ENCODE assay signal across 3 cellular contexts in the genomic region with DNA sequence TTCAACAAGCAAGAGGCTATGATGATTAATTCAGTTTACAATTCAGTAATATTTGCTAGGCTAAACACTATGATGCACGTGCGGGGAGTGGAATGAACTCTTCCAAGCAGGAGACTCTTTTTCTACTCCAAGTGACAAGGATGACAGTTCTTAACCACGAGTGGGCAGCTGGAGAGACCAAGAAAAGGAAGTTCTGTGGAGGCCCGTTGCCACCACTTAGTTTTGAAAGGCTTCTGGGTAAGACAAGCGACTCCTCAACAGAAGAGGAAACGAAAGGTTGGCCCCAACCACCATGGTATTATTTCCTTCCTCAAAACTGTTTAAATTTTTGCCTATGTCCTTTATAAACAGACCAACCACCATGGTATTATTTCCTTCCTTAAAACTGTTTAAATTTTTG.
A peak's percentile ranks its signal among the peaks of the same experiment; 100 is the strongest.
TF ChIP-seq lines count a peak whose summit lies in the region.

No MANE protein-coding gene starts in this region.

TF ChIP-seq in SK-N-SH, 30 proteins besides CTCF, POLR2A, EP300 and RAD21:
- TF ChIP-seq TAF1 (IDR thresholded peaks at IDR 0.05; ENCODE audit: borderline replicate concordance, low read depth, low read length), result no peak
- no peak for TF ChIP-seq YY1 (IDR thresholded peaks at IDR 0.05; ENCODE audit: low read depth)
- no peak for TF ChIP-seq MXI1 (IDR thresholded peaks at IDR 0.05; ENCODE audit: low read depth, low read length)
- TF ChIP-seq FOXM1 (IDR thresholded peaks at IDR 0.05; ENCODE audit: low read depth), result no peak
- TF ChIP-seq TCF12 (IDR thresholded peaks at IDR 0.05), result no peak
- TF ChIP-seq EZH2phosphoT487 (IDR thresholded peaks at IDR 0.05; ENCODE audit: borderline replicate concordance, low read depth), result no peak
- TF ChIP-seq, protein P1, sequence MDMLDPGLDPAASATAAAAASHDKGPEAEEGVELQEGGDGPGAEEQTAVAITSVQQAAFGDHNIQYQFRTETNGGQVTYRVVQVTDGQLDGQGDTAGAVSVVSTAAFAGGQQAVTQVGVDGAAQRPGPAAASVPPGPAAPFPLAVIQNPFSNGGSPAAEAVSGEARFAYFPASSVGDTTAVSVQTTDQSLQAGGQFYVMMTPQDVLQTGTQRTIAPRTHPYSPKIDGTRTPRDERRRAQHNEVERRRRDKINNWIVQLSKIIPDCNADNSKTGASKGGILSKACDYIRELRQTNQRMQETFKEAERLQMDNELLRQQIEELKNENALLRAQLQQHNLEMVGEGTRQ (IDR thresholded peaks at IDR 0.05; ENCODE audit: borderline replicate concordance, low read depth, low read length), result no peak
- no peak for TF ChIP-seq FOXJ3 (CRISPR knock-in tag; IDR thresholded peaks at IDR 0.05)
- TF ChIP-seq, protein P2, sequence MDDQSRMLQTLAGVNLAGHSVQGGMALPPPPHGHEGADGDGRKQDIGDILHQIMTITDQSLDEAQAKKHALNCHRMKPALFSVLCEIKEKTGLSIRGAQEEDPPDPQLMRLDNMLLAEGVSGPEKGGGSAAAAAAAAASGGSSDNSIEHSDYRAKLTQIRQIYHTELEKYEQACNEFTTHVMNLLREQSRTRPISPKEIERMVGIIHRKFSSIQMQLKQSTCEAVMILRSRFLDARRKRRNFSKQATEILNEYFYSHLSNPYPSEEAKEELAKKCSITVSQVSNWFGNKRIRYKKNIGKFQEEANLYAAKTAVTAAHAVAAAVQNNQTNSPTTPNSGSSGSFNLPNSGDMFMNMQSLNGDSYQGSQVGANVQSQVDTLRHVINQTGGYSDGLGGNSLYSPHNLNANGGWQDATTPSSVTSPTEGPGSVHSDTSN (IDR thresholded peaks at IDR 0.05), result no peak
- TF ChIP-seq CHD2 (IDR thresholded peaks at IDR 0.05; ENCODE audit: low read length, partially characterized antibody), result no peak
- no peak for TF ChIP-seq ELF1 (IDR thresholded peaks at IDR 0.05)
- TF ChIP-seq, protein P3, sequence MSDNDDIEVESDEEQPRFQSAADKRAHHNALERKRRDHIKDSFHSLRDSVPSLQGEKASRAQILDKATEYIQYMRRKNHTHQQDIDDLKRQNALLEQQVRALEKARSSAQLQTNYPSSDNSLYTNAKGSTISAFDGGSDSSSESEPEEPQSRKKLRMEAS (IDR thresholded peaks at IDR 0.05; ENCODE audit: low read depth), result no peak
- TF ChIP-seq SMC3 (IDR thresholded peaks at IDR 0.05; ENCODE audit: low read depth, low read length), result no peak
- no peak for TF ChIP-seq FOSL2 (IDR thresholded peaks at IDR 0.05; ENCODE audit: borderline replicate concordance, low read depth)
- TF ChIP-seq RCOR1 (IDR thresholded peaks at IDR 0.05; ENCODE audit: low read length), result no peak
- no peak for TF ChIP-seq POLR2AphosphoS5 (IDR thresholded peaks at IDR 0.05; ENCODE audit: low read depth, low read length)
- TF ChIP-seq, protein P4, sequence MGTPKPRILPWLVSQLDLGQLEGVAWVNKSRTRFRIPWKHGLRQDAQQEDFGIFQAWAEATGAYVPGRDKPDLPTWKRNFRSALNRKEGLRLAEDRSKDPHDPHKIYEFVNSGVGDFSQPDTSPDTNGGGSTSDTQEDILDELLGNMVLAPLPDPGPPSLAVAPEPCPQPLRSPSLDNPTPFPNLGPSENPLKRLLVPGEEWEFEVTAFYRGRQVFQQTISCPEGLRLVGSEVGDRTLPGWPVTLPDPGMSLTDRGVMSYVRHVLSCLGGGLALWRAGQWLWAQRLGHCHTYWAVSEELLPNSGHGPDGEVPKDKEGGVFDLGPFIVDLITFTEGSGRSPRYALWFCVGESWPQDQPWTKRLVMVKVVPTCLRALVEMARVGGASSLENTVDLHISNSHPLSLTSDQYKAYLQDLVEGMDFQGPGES (IDR thresholded peaks at IDR 0.05; ENCODE audit: low read depth, low read length), result no peak
- TF ChIP-seq GABPA (IDR thresholded peaks at IDR 0.05; ENCODE audit: low read depth), result no peak

TF ChIP-seq in SK-N-SH treated with all-trans-retinoic acid at 6 μM for 48 hours, 23 proteins besides CTCF, POLR2A, EP300 and RAD21 (continues in another document):
- TF ChIP-seq OSR1 (CRISPR knock-in tag; IDR thresholded peaks at IDR 0.05), result no peak
- TF ChIP-seq ZNF70 (CRISPR knock-in tag; IDR thresholded peaks at IDR 0.05), result no peak
- no peak for TF ChIP-seq ZNF8 (CRISPR knock-in tag; IDR thresholded peaks at IDR 0.05)
- no peak for TF ChIP-seq ZFP30 (CRISPR knock-in tag; IDR thresholded peaks at IDR 0.05)
- TF ChIP-seq, protein P5, sequence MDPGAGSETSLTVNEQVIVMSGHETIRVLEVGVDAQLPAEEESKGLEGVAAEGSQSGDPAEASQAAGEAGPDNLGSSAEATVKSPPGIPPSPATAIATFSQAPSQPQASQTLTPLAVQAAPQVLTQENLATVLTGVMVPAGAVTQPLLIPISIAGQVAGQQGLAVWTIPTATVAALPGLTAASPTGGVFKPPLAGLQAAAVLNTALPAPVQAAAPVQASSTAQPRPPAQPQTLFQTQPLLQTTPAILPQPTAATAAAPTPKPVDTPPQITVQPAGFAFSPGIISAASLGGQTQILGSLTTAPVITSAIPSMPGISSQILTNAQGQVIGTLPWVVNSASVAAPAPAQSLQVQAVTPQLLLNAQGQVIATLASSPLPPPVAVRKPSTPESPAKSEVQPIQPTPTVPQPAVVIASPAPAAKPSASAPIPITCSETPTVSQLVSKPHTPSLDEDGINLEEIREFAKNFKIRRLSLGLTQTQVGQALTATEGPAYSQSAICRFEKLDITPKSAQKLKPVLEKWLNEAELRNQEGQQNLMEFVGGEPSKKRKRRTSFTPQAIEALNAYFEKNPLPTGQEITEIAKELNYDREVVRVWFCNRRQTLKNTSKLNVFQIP (CRISPR knock-in tag; IDR thresholded peaks at IDR 0.05; ENCODE audit: borderline replicate concordance, low read depth), result no peak
- no peak for TF ChIP-seq ARNTL (CRISPR knock-in tag; IDR thresholded peaks at IDR 0.05; ENCODE audit: borderline replicate concordance, low read depth)
- TF ChIP-seq, protein P6, sequence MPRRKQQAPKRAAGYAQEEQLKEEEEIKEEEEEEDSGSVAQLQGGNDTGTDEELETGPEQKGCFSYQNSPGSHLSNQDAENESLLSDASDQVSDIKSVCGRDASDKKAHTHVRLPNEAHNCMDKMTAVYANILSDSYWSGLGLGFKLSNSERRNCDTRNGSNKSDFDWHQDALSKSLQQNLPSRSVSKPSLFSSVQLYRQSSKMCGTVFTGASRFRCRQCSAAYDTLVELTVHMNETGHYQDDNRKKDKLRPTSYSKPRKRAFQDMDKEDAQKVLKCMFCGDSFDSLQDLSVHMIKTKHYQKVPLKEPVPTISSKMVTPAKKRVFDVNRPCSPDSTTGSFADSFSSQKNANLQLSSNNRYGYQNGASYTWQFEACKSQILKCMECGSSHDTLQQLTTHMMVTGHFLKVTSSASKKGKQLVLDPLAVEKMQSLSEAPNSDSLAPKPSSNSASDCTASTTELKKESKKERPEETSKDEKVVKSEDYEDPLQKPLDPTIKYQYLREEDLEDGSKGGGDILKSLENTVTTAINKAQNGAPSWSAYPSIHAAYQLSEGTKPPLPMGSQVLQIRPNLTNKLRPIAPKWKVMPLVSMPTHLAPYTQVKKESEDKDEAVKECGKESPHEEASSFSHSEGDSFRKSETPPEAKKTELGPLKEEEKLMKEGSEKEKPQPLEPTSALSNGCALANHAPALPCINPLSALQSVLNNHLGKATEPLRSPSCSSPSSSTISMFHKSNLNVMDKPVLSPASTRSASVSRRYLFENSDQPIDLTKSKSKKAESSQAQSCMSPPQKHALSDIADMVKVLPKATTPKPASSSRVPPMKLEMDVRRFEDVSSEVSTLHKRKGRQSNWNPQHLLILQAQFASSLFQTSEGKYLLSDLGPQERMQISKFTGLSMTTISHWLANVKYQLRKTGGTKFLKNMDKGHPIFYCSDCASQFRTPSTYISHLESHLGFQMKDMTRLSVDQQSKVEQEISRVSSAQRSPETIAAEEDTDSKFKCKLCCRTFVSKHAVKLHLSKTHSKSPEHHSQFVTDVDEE (CRISPR knock-in tag; IDR thresholded peaks at IDR 0.05), result no peak
- no peak for TF ChIP-seq ESRRG (CRISPR knock-in tag; IDR thresholded peaks at IDR 0.05)
- TF ChIP-seq GLIS3 (CRISPR knock-in tag; IDR thresholded peaks at IDR 0.05), result no peak
- TF ChIP-seq PPARA (CRISPR knock-in tag; IDR thresholded peaks at IDR 0.05; ENCODE audit: borderline replicate concordance), result no peak
- TF ChIP-seq TOX (CRISPR knock-in tag; IDR thresholded peaks at IDR 0.05; ENCODE audit: borderline replicate concordance), result no peak
- TF ChIP-seq ZNF565 (CRISPR knock-in tag; conservative IDR thresholded peaks at IDR 0.05; ENCODE audit: low read depth), result no peak
- TF ChIP-seq ZC3H10 (CRISPR knock-in tag; IDR thresholded peaks at IDR 0.05), result no peak
- no peak for TF ChIP-seq RARB (CRISPR knock-in tag; IDR thresholded peaks at IDR 0.05)
- TF ChIP-seq, protein P7, sequence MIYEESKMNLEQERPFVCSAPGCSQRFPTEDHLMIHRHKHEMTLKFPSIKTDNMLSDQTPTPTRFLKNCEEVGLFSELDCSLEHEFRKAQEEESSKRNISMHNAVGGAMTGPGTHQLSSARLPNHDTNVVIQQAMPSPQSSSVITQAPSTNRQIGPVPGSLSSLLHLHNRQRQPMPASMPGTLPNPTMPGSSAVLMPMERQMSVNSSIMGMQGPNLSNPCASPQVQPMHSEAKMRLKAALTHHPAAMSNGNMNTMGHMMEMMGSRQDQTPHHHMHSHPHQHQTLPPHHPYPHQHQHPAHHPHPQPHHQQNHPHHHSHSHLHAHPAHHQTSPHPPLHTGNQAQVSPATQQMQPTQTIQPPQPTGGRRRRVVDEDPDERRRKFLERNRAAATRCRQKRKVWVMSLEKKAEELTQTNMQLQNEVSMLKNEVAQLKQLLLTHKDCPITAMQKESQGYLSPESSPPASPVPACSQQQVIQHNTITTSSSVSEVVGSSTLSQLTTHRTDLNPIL (CRISPR knock-in tag; IDR thresholded peaks at IDR 0.05; ENCODE audit: low read depth), result no peak
- no peak for TF ChIP-seq TCF4 (CRISPR knock-in tag; IDR thresholded peaks at IDR 0.05; ENCODE audit: borderline replicate concordance)
- no peak for TF ChIP-seq BACH2 (CRISPR knock-in tag; IDR thresholded peaks at IDR 0.05; ENCODE audit: borderline replicate concordance)
- no peak for TF ChIP-seq ZFP3 (CRISPR knock-in tag; IDR thresholded peaks at IDR 0.05)

TF ChIP-seq in K562, 482 proteins besides CTCF, POLR2A, EP300 and RAD21:
- no peak for TF ChIP-seq ZNF431 (CRISPR knock-in tag; IDR thresholded peaks at IDR 0.05)
- 0 out of 2 replicates have a peak, but pooled peaks have one; percentile 1 for TF ChIP-seq SPI1 (IDR thresholded peaks at IDR 0.05; ENCODE audit: borderline replicate concordance, low read depth, low read length)
- TF ChIP-seq, protein P8, sequence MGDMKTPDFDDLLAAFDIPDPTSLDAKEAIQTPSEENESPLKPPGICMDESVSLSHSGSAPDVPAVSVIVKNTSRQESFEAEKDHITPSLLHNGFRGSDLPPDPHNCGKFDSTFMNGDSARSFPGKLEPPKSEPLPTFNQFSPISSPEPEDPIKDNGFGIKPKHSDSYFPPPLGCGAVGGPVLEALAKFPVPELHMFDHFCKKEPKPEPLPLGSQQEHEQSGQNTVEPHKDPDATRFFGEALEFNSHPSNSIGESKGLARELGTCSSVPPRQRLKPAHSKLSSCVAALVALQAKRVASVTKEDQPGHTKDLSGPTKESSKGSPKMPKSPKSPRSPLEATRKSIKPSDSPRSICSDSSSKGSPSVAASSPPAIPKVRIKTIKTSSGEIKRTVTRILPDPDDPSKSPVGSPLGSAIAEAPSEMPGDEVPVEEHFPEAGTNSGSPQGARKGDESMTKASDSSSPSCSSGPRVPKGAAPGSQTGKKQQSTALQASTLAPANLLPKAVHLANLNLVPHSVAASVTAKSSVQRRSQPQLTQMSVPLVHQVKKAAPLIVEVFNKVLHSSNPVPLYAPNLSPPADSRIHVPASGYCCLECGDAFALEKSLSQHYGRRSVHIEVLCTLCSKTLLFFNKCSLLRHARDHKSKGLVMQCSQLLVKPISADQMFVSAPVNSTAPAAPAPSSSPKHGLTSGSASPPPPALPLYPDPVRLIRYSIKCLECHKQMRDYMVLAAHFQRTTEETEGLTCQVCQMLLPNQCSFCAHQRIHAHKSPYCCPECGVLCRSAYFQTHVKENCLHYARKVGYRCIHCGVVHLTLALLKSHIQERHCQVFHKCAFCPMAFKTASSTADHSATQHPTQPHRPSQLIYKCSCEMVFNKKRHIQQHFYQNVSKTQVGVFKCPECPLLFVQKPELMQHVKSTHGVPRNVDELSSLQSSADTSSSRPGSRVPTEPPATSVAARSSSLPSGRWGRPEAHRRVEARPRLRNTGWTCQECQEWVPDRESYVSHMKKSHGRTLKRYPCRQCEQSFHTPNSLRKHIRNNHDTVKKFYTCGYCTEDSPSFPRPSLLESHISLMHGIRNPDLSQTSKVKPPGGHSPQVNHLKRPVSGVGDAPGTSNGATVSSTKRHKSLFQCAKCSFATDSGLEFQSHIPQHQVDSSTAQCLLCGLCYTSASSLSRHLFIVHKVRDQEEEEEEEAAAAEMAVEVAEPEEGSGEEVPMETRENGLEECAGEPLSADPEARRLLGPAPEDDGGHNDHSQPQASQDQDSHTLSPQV (IDR thresholded peaks at IDR 0.05), result 0 out of 2 replicates have a peak, but pooled peaks have one; percentile 18
